ENCODE assay signal across 10 cellular contexts in genomic region chr12:119869720-119870119, GRCh38. TPM values are rescaled to one million over a fixed set of nuclear protein-coding genes. Genes with fewer than 3 reads are reported as not detected.
DNase-seq lines count a peak whose midpoint lies in the region; ATAC-seq and TF ChIP-seq lines count a peak whose summit lies in the region.
"Had no signal": no experiment of that assay in that cellular context is flagged by ENCODE, and none has a peak within 500 bp of the region (broad histone marks: within the 10 kb centered on the region; RNA-seq: fewer than 3 reads in every experiment).

No MANE protein-coding gene starts in this region.

- DNase-seq in GM04504 (ENCODE audit: low read depth) = peak; percentile 83
- peak; percentile 80 for DNase-seq in RWPE1 (ENCODE audit: low spot score)
- DNase-seq in fibroblast of gingiva (ENCODE audit: low read depth) = peak; percentile 92
- no peak for DNase-seq in sciatic nerve (ENCODE audit: low spot score)
- no peak for DNase-seq in activated T-cell treated with anti-CD3 and anti-CD28 coated beads, Interleukin-2, amount 50 U/mL, for 1 hour
- DNase-seq: activated naive CD8-positive, alpha-beta T cell treated with anti-CD3 and anti-CD28 coated beads, Interleukin-2, amount 50 U/mL, for 24 hours; heart right ventricle had no signal

- peak overlapping the region; percentile 77 for H3K27ac ChIP-seq in RWPE1

- intact Hi-C loops in sciatic nerve (cut with DNase I) = no loop called here

- peak; percentile 74 for ATAC-seq in sciatic nerve
- no peak for ATAC-seq in GM19455 (IDR thresholded peaks at IDR 0.05; ENCODE audit: unreplicated experiment)
- no peak for ATAC-seq in HG03045 (IDR thresholded peaks at IDR 0.05; ENCODE audit: unreplicated experiment)
- ATAC-seq in HG03196 (IDR thresholded peaks at IDR 0.05; ENCODE audit: unreplicated experiment) = no peak
- ATAC-seq: activated naive CD8-positive, alpha-beta T cell treated with anti-CD3 and anti-CD28 coated beads, Interleukin-2, amount 50 U/mL, for 24 hours had no signal

- CTCF ChIA-PET in RWPE1 (lab: Yijun Ruan, JAX) = no interaction called here

- POLR2A ChIA-PET in RWPE1 (lab: Yijun Ruan, JAX; ENCODE audit: low non-redundant PET) = no interaction called here

- TF ChIP-seq CTCF in RWPE1 (conservative IDR thresholded peaks at IDR 0.05; ENCODE audit: low read depth) = no peak

RNA-seq across cellular contexts. Expression of gene CIT, which starts 7.4 kb away (rescaled TPM):
- 42.7 TPM for total RNA-seq in sciatic nerve

Comparison
In these comparisons a context has a peak if more than half of its experiments do, and no peak if none do; other contexts are left out.
1. DNase-seq: peak in GM04504 (single experiment), RWPE1 (single experiment) and fibroblast of gingiva (single experiment); none in sciatic nerve (single experiment) and activated T-cell treated with anti-CD3 and anti-CD28 coated beads, Interleukin-2, amount 50 U/mL, for 1 hour (single experiment).